ENCODE assay signal across 20 cellular contexts in genomic region chr13:50116430-50116973, GRCh38.
DNase-seq lines count a peak whose midpoint lies in the region; ATAC-seq and TF ChIP-seq lines count a peak whose summit lies in the region.
"Had no signal": no experiment of that assay in that cellular context is flagged by ENCODE, and none has a peak within 500 bp of the region (broad histone marks: within the 10 kb centered on the region; RNA-seq: fewer than 3 reads in every experiment).

No MANE protein-coding gene starts in this region.

- peaks cover 11% of the 10 kb centered on the region for H3K4me1 Mint-ChIP-seq in MCF 10A (ENCODE audit: insufficient read depth, unreplicated experiment)
- peaks cover 10% of the 10 kb centered on the region for H3K4me1 Mint-ChIP-seq in stimulated activated effector memory CD8-positive, alpha-beta T cell treated with anti-CD3 and anti-CD28 coated beads, Interleukin-12 subunit alpha, Interleukin-12 subunit beta, amount 100 ng/mL, for 72 hours
- peaks cover 0 to 1% of the 10 kb centered on the region in 2 experiments; a peak in 3 of 4 replicates for H3K4me1 Mint-ChIP-seq in H9

- H3K4me3 Mint-ChIP-seq in MCF 10A (ENCODE audit: unreplicated experiment) (no peak overlapping the region), H9 (no peak overlapping the region)
- no peak overlapping the region for H3K4me3 Mint-ChIP-seq in stimulated activated effector memory CD8-positive, alpha-beta T cell treated with anti-CD3 and anti-CD28 coated beads, Interleukin-12 subunit alpha, Interleukin-12 subunit beta, amount 100 ng/mL, for 72 hours
- H3K4me3 Mint-ChIP-seq: activated CD4-positive, alpha-beta memory T cell treated with anti-CD3 and anti-CD28 coated beads for 36 hours; memory B cell; natural killer cell treated with Interleukin-12 subunit alpha and Interleukin-12 subunit beta and Interleukin-15 and Interleukin-18, amount 100 ng/mL, for 72 hours had no signal

- H3K79me2 ChIP-seq in H9 (ENCODE audit: insufficient read depth, low read length): no peaks in the 10 kb centered on the region

- H4K20me1 ChIP-seq in H9 (ENCODE audit: control insufficient read depth, insufficient read depth, insufficient read length): no peaks in the 10 kb centered on the region

- H3K27me3 Mint-ChIP-seq in MCF 10A (ENCODE audit: insufficient read depth, unreplicated experiment): no peaks in the 10 kb centered on the region
- peaks cover 31% of the 10 kb centered on the region for H3K27me3 Mint-ChIP-seq in H9 (ENCODE audit: low read depth)
- H3K27me3 Mint-ChIP-seq: activated CD4-positive, alpha-beta memory T cell treated with anti-CD3 and anti-CD28 coated beads for 36 hours; memory B cell; natural killer cell treated with Interleukin-12 subunit alpha and Interleukin-12 subunit beta and Interleukin-15 and Interleukin-18, amount 100 ng/mL, for 72 hours had no signal

- H2BK20ac ChIP-seq in H9 (ENCODE audit: low read depth, low read length, poor library complexity, severe bottlenecking): no peak overlapping the region

- no peak for TF ChIP-seq POLR2A in breast epithelium (IDR thresholded peaks at IDR 0.05)

- no peak for TF ChIP-seq CTCF in MCF 10A (IDR thresholded peaks at IDR 0.05; ENCODE audit: unreplicated experiment)
- TF ChIP-seq CTCF in breast epithelium (IDR thresholded peaks at IDR 0.05): no peak
- TF ChIP-seq CTCF in H9 (conservative IDR thresholded peaks at IDR 0.05): no peak

- no peak overlapping the region for H2BK12ac ChIP-seq in H9 (ENCODE audit: insufficient read length, low read depth, low read length)

- no peak overlapping the region for H3K4ac ChIP-seq in H9 (ENCODE audit: low read depth, low read length)

- no peak overlapping the region for H3K27ac ChIP-seq in breast epithelium
- H3K27ac ChIP-seq in H9 (ENCODE audit: insufficient read length, low read depth, low read length): no peak overlapping the region
- H3K27ac ChIP-seq: A549, colonic mucosa, stomach had no signal

- H3K27me3 ChIP-seq in breast epithelium: no peaks in the 10 kb centered on the region
- peaks cover 4% of the 10 kb centered on the region; the same call in 1 of the 2 replicates for H3K27me3 ChIP-seq in H9 (ENCODE audit: insufficient read depth, low read length)
- H3K27me3 ChIP-seq: colonic mucosa, stomach had no signal

- BruUV-seq in MCF 10A (replicated peaks; lab: Mats Ljungman, UMichigan): no TSS peak

- H3K79me1 ChIP-seq in H9 (ENCODE audit: insufficient read depth, low read depth, low read length, poor library complexity, severe bottlenecking): no peaks in the 10 kb centered on the region

- DNase-seq in MCF 10A (ENCODE audit: unreplicated experiment) (no peak), breast epithelium (ENCODE audit: low spot score in 2 of 2) (no peak), RKO (ENCODE audit: low spot score) (peak; percentile 30), dermis blood vessel endothelial cell (peak; percentile 75), H9 (no peak), DMS 273 (lab: John Stamatoyannopoulos, UW; ENCODE audit: unreplicated experiment) (no peak)
- DNase-seq in stimulated activated effector memory CD8-positive, alpha-beta T cell treated with anti-CD3 and anti-CD28 coated beads, Interleukin-12 subunit alpha, Interleukin-12 subunit beta, amount 100 ng/mL, for 72 hours (ENCODE audit: low spot score in 2 of 2): no peak
- DNase-seq: activated CD4-positive, alpha-beta memory T cell treated with anti-CD3 and anti-CD28 coated beads for 36 hours; activated T-cell treated with anti-CD3 and anti-CD28 coated beads, Interleukin-2, amount 50 U/mL, for 72 hours; colonic mucosa; COR-L47; GDM1; NCI-H2107; NCI-H526; retina; stomach had no signal

- WGBS in H9 (ENCODE audit: extremely low coverage, insufficient read length, low lambda C conversion rate): no CpG with 5 or more reads among the region's 5 CpGs

- H2BK120ac ChIP-seq in H9 (ENCODE audit: low read depth, low read length, poor library complexity, severe bottlenecking): no peak overlapping the region

- intact Hi-C loops in MCF 10A (cut with micrococcal nuclease): no loop called here
- intact Hi-C loops in breast epithelium (cut with DNase I; ENCODE audit: low total_unique reads): no loop called here

- peak; percentile 53 for ATAC-seq in stimulated activated effector memory CD8-positive, alpha-beta T cell treated with anti-CD3 and anti-CD28 coated beads, Interleukin-12 subunit alpha, Interleukin-12 subunit beta, amount 100 ng/mL, for 72 hours
- ATAC-seq in GM21576 (IDR thresholded peaks at IDR 0.05; ENCODE audit: unreplicated experiment): no peak
- ATAC-seq: A549; activated T-cell treated with anti-CD3 and anti-CD28 coated beads, Interleukin-2, amount 50 U/mL, for 72 hours; natural killer cell treated with Interleukin-12 subunit alpha and Interleukin-12 subunit beta and Interleukin-15 and Interleukin-18, amount 100 ng/mL, for 72 hours had no signal

- H3K9me3 Mint-ChIP-seq in MCF 10A (ENCODE audit: unreplicated experiment): no peaks in the 10 kb centered on the region
- no peaks in the 10 kb centered on the region for H3K9me3 Mint-ChIP-seq in stimulated activated effector memory CD8-positive, alpha-beta T cell treated with anti-CD3 and anti-CD28 coated beads, Interleukin-12 subunit alpha, Interleukin-12 subunit beta, amount 100 ng/mL, for 72 hours
- H3K9me3 Mint-ChIP-seq in H9: no peaks in the 10 kb centered on the region
- H3K9me3 Mint-ChIP-seq: activated CD4-positive, alpha-beta memory T cell treated with anti-CD3 and anti-CD28 coated beads for 36 hours; activated T-cell treated with anti-CD3 and anti-CD28 coated beads, Interleukin-2, amount 50 U/mL, for 72 hours; memory B cell; natural killer cell treated with Interleukin-12 subunit alpha and Interleukin-12 subunit beta and Interleukin-15 and Interleukin-18, amount 100 ng/mL, for 72 hours had no signal

- no peaks in the 10 kb centered on the region for H3K9me3 ChIP-seq in breast epithelium
- no peaks in the 10 kb centered on the region for H3K9me3 ChIP-seq in H9 (ENCODE audit: control insufficient read depth, low read depth, low read length)
- H3K9me3 ChIP-seq: A549, colonic mucosa, stomach had no signal

- no peaks in the 10 kb centered on the region for H3K36me3 Mint-ChIP-seq in MCF 10A (ENCODE audit: insufficient read depth, unreplicated experiment)
- peaks cover 5% of the 10 kb centered on the region for H3K36me3 Mint-ChIP-seq in stimulated activated effector memory CD8-positive, alpha-beta T cell treated with anti-CD3 and anti-CD28 coated beads, Interleukin-12 subunit alpha, Interleukin-12 subunit beta, amount 100 ng/mL, for 72 hours
- no peaks in the 10 kb centered on the region for H3K36me3 Mint-ChIP-seq in H9 (ENCODE audit: insufficient read depth in 1 of 3, low read depth in 3 of 3)
- H3K36me3 Mint-ChIP-seq: natural killer cell treated with Interleukin-12 subunit alpha and Interleukin-12 subunit beta and Interleukin-15 and Interleukin-18, amount 100 ng/mL, for 72 hours had no signal

- H3K18ac ChIP-seq in H9 (ENCODE audit: insufficient read length, low read depth, low read length): no peak overlapping the region

- no peaks in the 10 kb centered on the region for H3K36me3 ChIP-seq in breast epithelium
- H3K36me3 ChIP-seq: colonic mucosa had no signal

- no peak overlapping the region for H3K14ac ChIP-seq in H9 (ENCODE audit: insufficient read depth, low read length)

- POLR2A ChIA-PET in MCF 10A (lab: Yijun Ruan, JAX): interaction anchor here (0.6 to 17.8 kb wide), 11 partner anchors 7 to 794 kb away, joined by 3 to 429 read pairs (median 4); no protein-coding TSS in a partner anchor

- H3K4me1 ChIP-seq in breast epithelium (no peaks in the 10 kb centered on the region), H9 (ENCODE audit: insufficient read depth, low read length) (no peaks in the 10 kb centered on the region)
- H3K4me1 ChIP-seq: colonic mucosa had no signal

- CTCF ChIA-PET in MCF 10A (lab: Yijun Ruan, JAX): interaction anchor here (0.6 kb wide), 1 partner anchor 219 kb away, joined by 3 read pairs; no protein-coding TSS in a partner anchor

- H3K9ac ChIP-seq in H9 (ENCODE audit: extremely low read depth, insufficient read length, low read length): no peak overlapping the region

- no peak overlapping the region for H3K4me3 ChIP-seq in breast epithelium
- H3K4me3 ChIP-seq: A549, colonic mucosa, stomach had no signal

- H2BK5ac ChIP-seq in H9 (ENCODE audit: insufficient read length, low read length): no peak overlapping the region

- no peak overlapping the region for H4K91ac ChIP-seq in H9 (ENCODE audit: insufficient read length, low read depth, low read length)

- no peak overlapping the region for H4K5ac ChIP-seq in H9 (ENCODE audit: insufficient read length, low read depth, low read length)

- H3K23me2 ChIP-seq in H9 (ENCODE audit: insufficient read length, low read depth, low read length, poor library complexity, severe bottlenecking): no peaks in the 10 kb centered on the region

- no peak overlapping the region for H2BK15ac ChIP-seq in H9 (ENCODE audit: low read depth, low read length)

- H3K56ac ChIP-seq in H9 (ENCODE audit: insufficient read length, low read depth, low read length): no peak overlapping the region

- H3T11ph ChIP-seq in H9 (ENCODE audit: low read length): no peak overlapping the region

- no peak overlapping the region for H4K8ac ChIP-seq in H9 (replicated peaks; ENCODE audit: insufficient read length, low read depth, low read length)

- no peak overlapping the region for H3K23ac ChIP-seq in H9 (ENCODE audit: insufficient read length, low read depth, low read length)

- H3K27ac Mint-ChIP-seq in MCF 10A (ENCODE audit: low read depth, unreplicated experiment): peak overlapping the region; percentile 59
- no peak overlapping the region for H3K27ac Mint-ChIP-seq in stimulated activated effector memory CD8-positive, alpha-beta T cell treated with anti-CD3 and anti-CD28 coated beads, Interleukin-12 subunit alpha, Interleukin-12 subunit beta, amount 100 ng/mL, for 72 hours
- no peak overlapping the region for H3K27ac Mint-ChIP-seq in H9
- H3K27ac Mint-ChIP-seq: activated CD4-positive, alpha-beta memory T cell treated with anti-CD3 and anti-CD28 coated beads for 36 hours; activated T-cell treated with anti-CD3 and anti-CD28 coated beads, Interleukin-2, amount 50 U/mL, for 72 hours; memory B cell had no signal

- no peak overlapping the region for H2AFZ ChIP-seq in H9 (ENCODE audit: low read length)

- H3K4me2 ChIP-seq in H9 (ENCODE audit: insufficient read depth, insufficient read length, low read length): no peak overlapping the region
- H3K4me2 ChIP-seq: A549 had no signal

- no peak overlapping the region for H2AK5ac ChIP-seq in H9 (ENCODE audit: insufficient read length, low read length)

Comparison
In these comparisons a context has a peak if more than half of its experiments do, and no peak if none do; other contexts are left out.
1. DNase-seq: peak in RKO (single experiment) and dermis blood vessel endothelial cell (single experiment); none in MCF 10A (single experiment), breast epithelium (0 of 2), stimulated activated effector memory CD8-positive, alpha-beta T cell treated with anti-CD3 and anti-CD28 coated beads, Interleukin-12 subunit alpha, Interleukin-12 subunit beta, amount 100 ng/mL, for 72 hours (0 of 2), H9 (single experiment) and DMS 273 (single experiment).